ENCODE assay signal across 6 cellular contexts in genomic region chr17:39739020-39739884, GRCh38. TPM values are rescaled to one million over a fixed set of nuclear protein-coding genes. Genes with fewer than 3 reads are reported as not detected.
A peak's percentile ranks its signal among the peaks of the same experiment; 100 is the strongest.
DNase-seq lines count a peak whose midpoint lies in the region; ATAC-seq, FAIRE-seq and TF ChIP-seq lines count a peak whose summit lies in the region.

No MANE protein-coding gene starts in this region.

- H3K4me1 Mint-ChIP-seq in naive thymus-derived CD4-positive, alpha-beta T cell: peaks cover 5 to 29% (median 15%) of the 10 kb centered on the region in 7 donors
- peaks cover 14% of the 10 kb centered on the region for H3K4me1 Mint-ChIP-seq in activated CD4-positive, alpha-beta memory T cell treated with anti-CD3 and anti-CD28 coated beads for 36 hours (ENCODE audit: low read depth)

- H3K36me3 Mint-ChIP-seq in naive thymus-derived CD4-positive, alpha-beta T cell: peaks cover 0 to 4% (median 0%) of the 10 kb centered on the region in 5 donors
- no peaks in the 10 kb centered on the region for H3K36me3 Mint-ChIP-seq in activated CD4-positive, alpha-beta memory T cell treated with anti-CD3 and anti-CD28 coated beads for 36 hours

- H3K4me3 Mint-ChIP-seq in naive thymus-derived CD4-positive, alpha-beta T cell: peak overlapping the region in 9 of 10 donors; percentile 28 to 89 (median 76)
- no peak overlapping the region for H3K4me3 Mint-ChIP-seq in activated CD4-positive, alpha-beta memory T cell treated with anti-CD3 and anti-CD28 coated beads for 36 hours

- H3K27ac Mint-ChIP-seq in naive thymus-derived CD4-positive, alpha-beta T cell: peak overlapping the region in 2 of 9 donors; percentile 29 to 80
- H3K27ac Mint-ChIP-seq in activated CD4-positive, alpha-beta memory T cell treated with anti-CD3 and anti-CD28 coated beads for 36 hours: no peak overlapping the region

- H3K9me3 ChIP-seq in ascending aorta: no peaks in the 10 kb centered on the region
- H3K9me3 ChIP-seq in naive thymus-derived CD4-positive, alpha-beta T cell (ENCODE audit: control insufficient read depth in 2 of 3, low read length in 3 of 3): no peaks in the 10 kb centered on the region

- FAIRE-seq in H54 (lab: Jason Lieb, UNC): no peak

- TF ChIP-seq CTCF in ascending aorta (IDR thresholded peaks at IDR 0.05): no peak

- CTCF ChIA-PET in naive thymus-derived CD4-positive, alpha-beta T cell (lab: Charles Lee): no interaction called here
- CTCF ChIA-PET in activated CD4-positive, alpha-beta memory T cell treated with anti-CD3 and anti-CD28 coated beads for 36 hours (lab: Charles Lee): no interaction called here

- peaks cover 4 to 19% of the 10 kb centered on the region in 2 donors for H3K4me1 ChIP-seq in ascending aorta
- H3K4me1 ChIP-seq in naive thymus-derived CD4-positive, alpha-beta T cell (ENCODE audit: control insufficient read depth in 2 of 2, insufficient read depth in 2 of 2, low read length in 2 of 2): peaks cover 0 to 12% of the 10 kb centered on the region in 2 donors

- peak; percentile 2 for ATAC-seq in naive thymus-derived CD4-positive, alpha-beta T cell
- no peak for ATAC-seq in HG03354 (IDR thresholded peaks at IDR 0.05; ENCODE audit: poor library complexity, severe bottlenecking, unreplicated experiment)

- POLR2A ChIA-PET in naive thymus-derived CD4-positive, alpha-beta T cell (lab: Charles Lee): interaction anchor here (1.4 kb wide), 1 partner anchor 14 kb away, joined by 3 read pairs; no protein-coding TSS in a partner anchor
- POLR2A ChIA-PET in activated CD4-positive, alpha-beta memory T cell treated with anti-CD3 and anti-CD28 coated beads for 36 hours (lab: Charles Lee): no interaction called here

- H3K4me3 ChIP-seq in ascending aorta: peak overlapping the region; percentile 35 to 47
- no peak overlapping the region for H3K4me3 ChIP-seq in naive thymus-derived CD4-positive, alpha-beta T cell (ENCODE audit: low read length)

- no peaks in the 10 kb centered on the region for H3K36me3 ChIP-seq in ascending aorta
- no peaks in the 10 kb centered on the region for H3K36me3 ChIP-seq in naive thymus-derived CD4-positive, alpha-beta T cell (ENCODE audit: control insufficient read depth in 2 of 3, insufficient read depth in 3 of 3, low read length in 3 of 3)

- H3K27ac ChIP-seq in ascending aorta: no peak overlapping the region
- H3K27ac ChIP-seq in naive thymus-derived CD4-positive, alpha-beta T cell (ENCODE audit: low read depth, low read length): no peak overlapping the region

- DNase-seq in HuH-7 (ENCODE audit: low spot score) (peak; percentile 91), ascending aorta (ENCODE audit: low spot score in 2 of 2) (no peak), H54 (ENCODE audit: insufficient read length, low spot score) (no peak)
- no peak for DNase-seq in naive thymus-derived CD4-positive, alpha-beta T cell
- DNase-seq in activated CD4-positive, alpha-beta memory T cell treated with anti-CD3 and anti-CD28 coated beads for 36 hours: no peak

- TF ChIP-seq POLR2A in H54 (IDR thresholded peaks at IDR 0.05; ENCODE audit: low read depth, low read length): no peak

- intact Hi-C loops in ascending aorta (cut with DNase I): no loop called here
- intact Hi-C loops in naive thymus-derived CD4-positive, alpha-beta T cell (cut with micrococcal nuclease): loop anchor here in 1 of 2 donors (5.0 to 10.0 kb wide), 2 partner anchors 192 to 334 kb away; partner anchors contain the start of gene FBXL20
- intact Hi-C loops in activated CD4-positive, alpha-beta memory T cell treated with anti-CD3 and anti-CD28 coated beads for 36 hours (cut with micrococcal nuclease): no loop called here

- peaks cover 0 to 4% (median 0%) of the 10 kb centered on the region in 11 donors for H3K9me3 Mint-ChIP-seq in naive thymus-derived CD4-positive, alpha-beta T cell
- no peaks in the 10 kb centered on the region for H3K9me3 Mint-ChIP-seq in activated CD4-positive, alpha-beta memory T cell treated with anti-CD3 and anti-CD28 coated beads for 36 hours

- H3K27me3 ChIP-seq in ascending aorta: peaks cover 28% of the 10 kb centered on the region
- no peaks in the 10 kb centered on the region for H3K27me3 ChIP-seq in naive thymus-derived CD4-positive, alpha-beta T cell (ENCODE audit: control insufficient read depth in 2 of 2, insufficient read depth in 2 of 2, low read length in 2 of 2)

- peaks cover 6 to 32% (median 13%) of the 10 kb centered on the region in 5 donors for H3K27me3 Mint-ChIP-seq in naive thymus-derived CD4-positive, alpha-beta T cell
- peaks cover 16% of the 10 kb centered on the region for H3K27me3 Mint-ChIP-seq in activated CD4-positive, alpha-beta memory T cell treated with anti-CD3 and anti-CD28 coated beads for 36 hours

RNA-seq across cellular contexts. Expression of gene GRB7, which starts 1.5 kb away (rescaled TPM):
- total RNA-seq in ascending aorta: 1.6 TPM
- total RNA-seq in naive thymus-derived CD4-positive, alpha-beta T cell: under 1 TPM in 1 of 5 experiments, not detected in 4; 0.99 TPM
- not detected for polyA plus RNA-seq in naive thymus-derived CD4-positive, alpha-beta T cell
- 1 to 10 TPM in 1 of 2 experiments, under 1 TPM in 1; 0.34 to 1.2 TPM for total RNA-seq in activated CD4-positive, alpha-beta memory T cell treated with anti-CD3 and anti-CD28 coated beads for 36 hours

RNA-seq across cellular contexts. Expression of gene MIEN1, which starts 8.9 kb away (rescaled TPM):
- 64.2 TPM for total RNA-seq in ascending aorta
- total RNA-seq in naive thymus-derived CD4-positive, alpha-beta T cell: 10 to 100 TPM; 28.7 to 40.1 (median 32.3) TPM
- 10 to 100 TPM; 73.5 to 74.3 TPM for polyA plus RNA-seq in naive thymus-derived CD4-positive, alpha-beta T cell
- 10 to 100 TPM; 41.0 to 43.8 TPM for total RNA-seq in activated CD4-positive, alpha-beta memory T cell treated with anti-CD3 and anti-CD28 coated beads for 36 hours

RNA-seq across cellular contexts. Expression of gene ERBB2, which starts 39.4 kb away (rescaled TPM):
- 124 TPM for total RNA-seq in ascending aorta
- total RNA-seq in naive thymus-derived CD4-positive, alpha-beta T cell: 10 to 100 TPM in 1 of 5 experiments, 1 to 10 TPM in 4; 3.6 to 10.5 (median 6.6) TPM
- polyA plus RNA-seq in naive thymus-derived CD4-positive, alpha-beta T cell: 1 to 10 TPM in 1 of 2 donors, under 1 TPM in 1; 0.39 to 2.4 TPM
- 1 to 10 TPM; 5.9 to 6.3 TPM for total RNA-seq in activated CD4-positive, alpha-beta memory T cell treated with anti-CD3 and anti-CD28 coated beads for 36 hours

RNA-seq across cellular contexts. Expression of gene PGAP3, which starts 51.4 kb away (rescaled TPM):
- 29.5 TPM for total RNA-seq in ascending aorta
- total RNA-seq in naive thymus-derived CD4-positive, alpha-beta T cell: 10 to 100 TPM; 26.3 to 39.9 (median 35.1) TPM
- polyA plus RNA-seq in naive thymus-derived CD4-positive, alpha-beta T cell: 10 to 100 TPM; 13.3 to 20.7 TPM
- total RNA-seq in activated CD4-positive, alpha-beta memory T cell treated with anti-CD3 and anti-CD28 coated beads for 36 hours: 1 to 10 TPM; 8.3 to 8.6 TPM

Comparison
In these comparisons a context has a peak if more than half of its experiments do, and no peak if none do; other contexts are left out.
1. RNA of gene ERBB2, which starts 39.4 kb away (total RNA-seq): 124 TPM in ascending aorta (single experiment); 3.6 to 10.5 TPM in naive thymus-derived CD4-positive, alpha-beta T cell and 5.9 to 6.3 TPM in activated CD4-positive, alpha-beta memory T cell treated with anti-CD3 and anti-CD28 coated beads for 36 hours; every median in the first group is over 10 times any median in the second.